Comparison of ENCODE assay signal across 28 cellular contexts in genomic region chr2:167462379-167462778, GRCh38.
"Had no signal": no experiment of that assay in that cellular context is flagged by ENCODE, and none has a peak within 500 bp of the region (broad histone marks: within the 10 kb centered on the region; RNA-seq: fewer than 3 reads in every experiment).

No MANE protein-coding gene starts in this region.

- H3K9ac ChIP-seq: neural progenitor cell, parathyroid adenoma had no signal

- H3K4me2 ChIP-seq: neural progenitor cell had no signal

- H3K27ac ChIP-seq: neural progenitor cell, ovary, parathyroid adenoma, psoas muscle, right lobe of liver, sigmoid colon, stomach, thoracic aorta, thyroid gland, tibial nerve, upper lobe of left lung, vagina had no signal

- H3K4me1 ChIP-seq: neural progenitor cell, parathyroid adenoma, psoas muscle, right lobe of liver, sigmoid colon, stomach, thyroid gland, tibial nerve, upper lobe of left lung, vagina had no signal

- DNase-seq: natural killer cell; occipital lobe; ovary; posterior cingulate gyrus; psoas muscle; right cardiac atrium; right lobe of liver; sigmoid colon; small intestine; stimulated activated CD4-positive, alpha-beta T cell treated with anti-CD3 and anti-CD28 coated beads, Interleukin-15, amount 100 ng/mL, for 24 hours; stimulated activated CD4-positive, alpha-beta T cell treated with anti-CD3 and anti-CD28 coated beads, Interleukin-2, amount 100 ng/mL, for 24 hours; stimulated activated CD4-positive, alpha-beta T cell treated with anti-CD3 and anti-CD28 coated beads, Interleukin-2, amount 100 ng/mL, for 48 hours; stimulated activated CD4-positive, alpha-beta T cell treated with anti-CD3 and anti-CD28 coated beads, Interleukin-4, amount 100 ng/mL, for 24 hours; stimulated activated naive B cell treated with anti-CD40 and anti-IgM and Interleukin-4, amounts not matched to agents 10 μg/mL and 1 μg/mL and 100 μg/mL, for 72 hours; stimulated activated naive CD4-positive, alpha-beta T cell treated with Interleukin-2 at 50 U/mL for 16 hours; stomach; thyroid gland; trophoblast cell; upper lobe of left lung had no signal

- H3K27me3 ChIP-seq: neural progenitor cell, ovary, right lobe of liver, sigmoid colon, stomach, thyroid gland, tibial nerve, upper lobe of left lung, vagina had no signal

- H2AFZ ChIP-seq: neural progenitor cell, parathyroid adenoma had no signal

- H3K27me3 Mint-ChIP-seq: progenitor cell of endocrine pancreas; stimulated activated naive B cell treated with anti-CD40 and anti-IgM and Interleukin-4, amounts not matched to agents 10 μg/mL and 1 μg/mL and 100 μg/mL, for 72 hours; stimulated activated naive CD8-positive, alpha-beta T cell treated with anti-CD3 and anti-CD28 coated beads, Interleukin-15, Interleukin-2, amounts not matched to agents 100 ng/mL and 50 ng/mL, for 24 hours had no signal

- H3K9me3 ChIP-seq: ovary, right lobe of liver, sigmoid colon, thyroid gland, vagina had no signal

- H3K36me3 Mint-ChIP-seq: neural progenitor cell; stimulated activated effector memory CD8-positive, alpha-beta T cell treated with anti-CD3 and anti-CD28 coated beads, Interleukin-12 subunit alpha, Interleukin-12 subunit beta, amount 100 ng/mL, for 72 hours had no signal

- H3K4me3 Mint-ChIP-seq: natural killer cell; nephron; neural progenitor cell; stimulated activated effector memory CD8-positive, alpha-beta T cell treated with anti-CD3 and anti-CD28 coated beads, Interleukin-12 subunit alpha, Interleukin-12 subunit beta, amount 100 ng/mL, for 72 hours; stimulated activated naive B cell treated with anti-CD40 and anti-IgM and Interleukin-4, amounts not matched to agents 10 μg/mL and 1 μg/mL and 100 μg/mL, for 72 hours; stimulated activated naive CD8-positive, alpha-beta T cell treated with anti-CD3 and anti-CD28 coated beads, Interleukin-15, Interleukin-2, amounts not matched to agents 100 ng/mL and 50 ng/mL, for 24 hours had no signal

- H3K4me1 Mint-ChIP-seq: natural killer cell; neural progenitor cell; stimulated activated effector memory CD8-positive, alpha-beta T cell treated with anti-CD3 and anti-CD28 coated beads, Interleukin-12 subunit alpha, Interleukin-12 subunit beta, amount 100 ng/mL, for 72 hours; stimulated activated naive B cell treated with anti-CD40 and anti-IgM and Interleukin-4, amounts not matched to agents 10 μg/mL and 1 μg/mL and 100 μg/mL, for 72 hours had no signal

- ATAC-seq: natural killer cell; psoas muscle; right cardiac atrium; right lobe of liver; stimulated activated effector memory CD8-positive, alpha-beta T cell treated with anti-CD3 and anti-CD28 coated beads, Interleukin-12 subunit alpha, Interleukin-12 subunit beta, amount 100 ng/mL, for 72 hours; stimulated activated naive B cell treated with anti-CD40 and anti-IgM and Interleukin-4, amounts not matched to agents 10 μg/mL and 1 μg/mL and 100 μg/mL, for 72 hours had no signal

- H3K27ac Mint-ChIP-seq: natural killer cell; nephron; neural progenitor cell; progenitor cell of endocrine pancreas; stimulated activated effector memory CD8-positive, alpha-beta T cell treated with anti-CD3 and anti-CD28 coated beads, Interleukin-12 subunit alpha, Interleukin-12 subunit beta, amount 100 ng/mL, for 72 hours; stimulated activated naive B cell treated with anti-CD40 and anti-IgM and Interleukin-4, amounts not matched to agents 10 μg/mL and 1 μg/mL and 100 μg/mL, for 72 hours; stimulated activated naive CD8-positive, alpha-beta T cell treated with anti-CD3 and anti-CD28 coated beads, Interleukin-15, Interleukin-2, amounts not matched to agents 100 ng/mL and 50 ng/mL, for 24 hours had no signal

- H3K79me2 ChIP-seq: parathyroid adenoma had no signal

- H3K36me3 ChIP-seq: neural progenitor cell, ovary, right lobe of liver, sigmoid colon, stomach, thoracic aorta, thyroid gland, tibial nerve, upper lobe of left lung, vagina had no signal

- H3K4me3 ChIP-seq: neural progenitor cell, ovary, psoas muscle, right lobe of liver, sigmoid colon, stomach, thoracic aorta, thyroid gland, tibial nerve, upper lobe of left lung, vagina had no signal
